ENCODE assay signal across 15 cellular contexts in genomic region chrX:104318330-104319009, GRCh38.
DNase-seq lines count a peak whose midpoint lies in the region; ATAC-seq, FAIRE-seq and TF ChIP-seq lines count a peak whose summit lies in the region.
"Had no signal": no experiment of that assay in that cellular context is flagged by ENCODE, and none has a peak within 500 bp of the region (broad histone marks: within the 10 kb centered on the region; RNA-seq: fewer than 3 reads in every experiment).

No MANE protein-coding gene starts in this region.

- POLR2A ChIA-PET in PC-9 (lab: Charles Lee; ENCODE audit: unreplicated experiment), result interaction anchor here (0.7 kb wide), 1 partner anchor 14 kb away, joined by 5 read pairs; no protein-coding TSS in a partner anchor
- POLR2A ChIA-PET in CD4-positive, alpha-beta T cell (lab: Charles Lee), result no interaction called here

- H3K9me2 ChIP-seq in PC-9 (ENCODE audit: insufficient read depth), result no peaks in the 10 kb centered on the region

- H4K20me1 ChIP-seq in PC-9 (ENCODE audit: insufficient read depth) (no peaks in the 10 kb centered on the region), fibroblast of lung (ENCODE audit: control insufficient read depth, extremely low read depth, insufficient read depth, low read length) (no peaks in the 10 kb centered on the region)

- H3K9ac ChIP-seq in fibroblast of lung (ENCODE audit: insufficient read depth, low read length), result no peak overlapping the region

- no peaks in the 10 kb centered on the region for H3K27me3 Mint-ChIP-seq in CD4-positive, alpha-beta T cell

- H3F3A ChIP-seq in PC-9 (ENCODE audit: insufficient read depth, low read depth), result peaks cover 55% of the 10 kb centered on the region

- H3K27ac ChIP-seq in PC-9 (peak overlapping the region; percentile 99), fibroblast of lung (ENCODE audit: insufficient read depth, low read length) (no peak overlapping the region), pancreas (no peak overlapping the region), right atrium auricular region (no peak overlapping the region)
- no peak overlapping the region for H3K27ac ChIP-seq in CD4-positive, alpha-beta T cell (ENCODE audit: low read depth, low read length)

- no peaks in the 10 kb centered on the region for H3K36me3 Mint-ChIP-seq in CD4-positive, alpha-beta T cell (ENCODE audit: low read depth)
- H3K36me3 Mint-ChIP-seq: activated naive CD4-positive, alpha-beta T cell treated with anti-CD3 and anti-CD28 coated beads, Interleukin-2, amount 50 U/mL, for 72 hours had no signal

- 29 to 31% methylated on average over 4 of the region's 4 CpGs for WGBS in pancreas, 2 donors

- TF ChIP-seq CTCF in PC-9 (conservative IDR thresholded peaks at IDR 0.05), result no peak; the same call in 1 of the 2 replicates
- TF ChIP-seq CTCF in fibroblast of lung (conservative IDR thresholded peaks at IDR 0.05 in 1 of 2, IDR thresholded peaks at IDR 0.05 in 1 of 2; ENCODE audit: low read depth in 1 of 2, low read length in 2 of 2), result no peak
- no peak for TF ChIP-seq CTCF in pancreas (IDR thresholded peaks at IDR 0.05)
- TF ChIP-seq CTCF in right atrium auricular region (IDR thresholded peaks at IDR 0.05), result no peak
- TF ChIP-seq CTCF in CD4-positive, alpha-beta T cell (IDR thresholded peaks at IDR 0.05), result no peak

- CTCF ChIA-PET in PC-9 (lab: Charles Lee), result no interaction called here
- CTCF ChIA-PET in CD4-positive, alpha-beta T cell (lab: Charles Lee), result no interaction called here

- no peaks in the 10 kb centered on the region for H3K9me3 ChIP-seq in PC-9 (ENCODE audit: insufficient read depth, low read depth)
- H3K9me3 ChIP-seq in fibroblast of lung (ENCODE audit: control insufficient read depth, insufficient read depth, low read depth, low read length), result no peaks in the 10 kb centered on the region
- no peaks in the 10 kb centered on the region for H3K9me3 ChIP-seq in pancreas
- H3K9me3 ChIP-seq in right atrium auricular region, result no peaks in the 10 kb centered on the region
- no peaks in the 10 kb centered on the region for H3K9me3 ChIP-seq in CD4-positive, alpha-beta T cell (ENCODE audit: control insufficient read depth, low read length)

- H3K27me3 ChIP-seq in PC-9 (ENCODE audit: insufficient read depth, low read depth) (no peaks in the 10 kb centered on the region), fibroblast of lung (ENCODE audit: control insufficient read depth, insufficient read depth, low read length) (no peaks in the 10 kb centered on the region), pancreas (peaks cover 0 to 4% (median 0%) of the 10 kb centered on the region in 4 donors), right atrium auricular region (no peaks in the 10 kb centered on the region)
- no peaks in the 10 kb centered on the region for H3K27me3 ChIP-seq in CD4-positive, alpha-beta T cell (ENCODE audit: control insufficient read depth, insufficient read depth, low read length)

- H3K4me3 ChIP-seq in PC-9 (peak overlapping the region; percentile 45), fibroblast of lung (replicated peaks in 1 of 4; ENCODE audit: control extremely low read depth in 1 of 4, insufficient read depth in 1 of 4, low read depth in 3 of 4, low read length in 4 of 4) (no peak overlapping the region), pancreas (no peak overlapping the region), right atrium auricular region (no peak overlapping the region)

- no peak overlapping the region for H3K4me3 Mint-ChIP-seq in CD4-positive, alpha-beta T cell

- H3K4me1 ChIP-seq in PC-9 (replicated peaks; ENCODE audit: insufficient read depth) (peaks cover 81% of the 10 kb centered on the region), fibroblast of lung (ENCODE audit: control insufficient read depth, extremely low read depth, insufficient read depth, low read length) (no peaks in the 10 kb centered on the region), pancreas (peaks cover 0 to 4% (median 0%) of the 10 kb centered on the region in 3 donors), right atrium auricular region (no peaks in the 10 kb centered on the region)

- H3K4me2 ChIP-seq in PC-9, result peak overlapping the region; percentile 78
- no peak overlapping the region for H3K4me2 ChIP-seq in fibroblast of lung (ENCODE audit: extremely low read depth, insufficient read depth, low read length)

- no peak for FAIRE-seq in pancreas (lab: Jason Lieb, UNC)
- FAIRE-seq in GM19239 (lab: Jason Lieb, UNC), result no peak
- FAIRE-seq: endometrium had no signal

- no peak overlapping the region for H3K27ac Mint-ChIP-seq in CD4-positive, alpha-beta T cell
- H3K27ac Mint-ChIP-seq: activated naive CD4-positive, alpha-beta T cell treated with anti-CD3 and anti-CD28 coated beads, Interleukin-2, amount 50 U/mL, for 72 hours had no signal

- no peaks in the 10 kb centered on the region for H3K36me3 ChIP-seq in PC-9 (ENCODE audit: low read depth)
- H3K36me3 ChIP-seq in fibroblast of lung (ENCODE audit: control insufficient read depth, insufficient read depth, low read length), result no peaks in the 10 kb centered on the region
- H3K36me3 ChIP-seq in pancreas, result no peaks in the 10 kb centered on the region
- no peaks in the 10 kb centered on the region for H3K36me3 ChIP-seq in right atrium auricular region

- peak; percentile 24 for DNase-seq in GM04504 (ENCODE audit: low read depth)
- DNase-seq in PC-9, result peak; percentile 53 to 98
- peak; percentile 23 to 76 for DNase-seq in fibroblast of lung (ENCODE audit: low read depth in 2 of 2)
- DNase-seq in pancreas, result peak in 4 of 6 donors; percentile 19 to 43 (median 26)
- no peak for DNase-seq in right atrium auricular region (ENCODE audit: low spot score)
- no peak for DNase-seq in NCI-H128 (lab: John Stamatoyannopoulos, UW; ENCODE audit: unreplicated experiment)
- DNase-seq in GM19239 (ENCODE audit: insufficient read length, low spot score), result no peak
- DNase-seq in CD4-positive, alpha-beta T cell, result no peak
- DNase-seq: activated CD4-positive, alpha-beta T cell treated with anti-CD3 and anti-CD28 coated beads, Interleukin-2, amount 50 U/mL, for 4 hours; KBM-7; left ventricle myocardium superior; NCI-H345 had no signal

- BruUV-seq in PC-9 (replicated peaks; lab: Mats Ljungman, UMichigan), result TSS peak; percentile 85

- H2AFZ ChIP-seq in PC-9 (peak overlapping the region; percentile 56; the same call in 1 of the 2 replicates), fibroblast of lung (ENCODE audit: low read length) (no peak overlapping the region)

- intact Hi-C loops in PC-9 (cut with micrococcal nuclease; ENCODE audit: unreplicated experiment) (loop anchor here (5.0 kb wide), 2 partner anchors 114 to 249 kb away; partner anchors contain the start of gene IL1RAPL2), pancreas (cut with DNase I) (no loop called here)
- intact Hi-C loops in CD4-positive, alpha-beta T cell (cut with DNase I, micrococcal nuclease), result no loop called here

- H3K9me3 Mint-ChIP-seq in CD4-positive, alpha-beta T cell, result no peaks in the 10 kb centered on the region
- H3K9me3 Mint-ChIP-seq: activated naive CD4-positive, alpha-beta T cell treated with anti-CD3 and anti-CD28 coated beads, Interleukin-2, amount 50 U/mL, for 72 hours had no signal

- H3K79me2 ChIP-seq in PC-9 (ENCODE audit: low read depth), result no peaks in the 10 kb centered on the region
- no peaks in the 10 kb centered on the region for H3K79me2 ChIP-seq in fibroblast of lung (ENCODE audit: control insufficient read depth, insufficient read depth, low read length)

- H3K4me1 Mint-ChIP-seq in CD4-positive, alpha-beta T cell (ENCODE audit: low read depth), result no peaks in the 10 kb centered on the region

- peak; percentile 91 to 97 (median 94) for ATAC-seq in pancreas
- ATAC-seq in CD4-positive, alpha-beta T cell (ENCODE audit: poor library complexity), result no peak
- ATAC-seq: activated naive CD4-positive, alpha-beta T cell treated with anti-CD3 and anti-CD28 coated beads, Interleukin-2, amount 50 U/mL, for 72 hours; left ventricle myocardium superior; SK-N-SH treated with all-trans-retinoic acid at 6 μM for 48 hours had no signal

Comparison
In these comparisons a context has a peak if more than half of its experiments do, and no peak if none do; other contexts are left out.
1. DNase-seq: peak in GM04504 (single experiment), PC-9 (2 of 2), fibroblast of lung (2 of 2) and pancreas (4 of 6); none in right atrium auricular region (single experiment), NCI-H128 (single experiment), GM19239 (single experiment) and CD4-positive, alpha-beta T cell (0 of 10).